ENCODE assay signal across 23 cellular contexts in genomic region chr14:72978856-72979255, GRCh38. TPM values are rescaled to one million over a fixed set of nuclear protein-coding genes. Genes with fewer than 3 reads are reported as not detected.
DNase-seq lines count a peak whose midpoint lies in the region; ATAC-seq, FAIRE-seq and TF ChIP-seq lines count a peak whose summit lies in the region.
"Had no signal": no experiment of that assay in that cellular context is flagged by ENCODE, and none has a peak within 500 bp of the region (broad histone marks: within the 10 kb centered on the region; RNA-seq: fewer than 3 reads in every experiment).

No MANE protein-coding gene starts in this region.

- no peak overlapping the region for H3K14ac ChIP-seq in H1 (ENCODE audit: insufficient read length)

- H3K4me3 ChIP-seq in GM23338 = no peak overlapping the region
- no peak overlapping the region for H3K4me3 ChIP-seq in adrenal gland
- no peak overlapping the region for H3K4me3 ChIP-seq in H1 (ENCODE audit: extremely low read depth in 1 of 4, insufficient read depth in 2 of 4, low read depth in 3 of 4, low read length in 4 of 4)
- no peak overlapping the region for H3K4me3 ChIP-seq in spleen
- H3K4me3 ChIP-seq in upper lobe of right lung = no peak overlapping the region
- H3K4me3 ChIP-seq: BLaER1, GM23248, HAP-1 had no signal

- H4K91ac ChIP-seq in H1 (replicated peaks; ENCODE audit: insufficient read length, low read length) = no peak overlapping the region

- POLR2A ChIA-PET in H1 (lab: Charles Lee; ENCODE audit: partially characterized antibody) = interaction anchor here (1.5 kb wide), 1 partner anchor 79 kb away, joined by 5 read pairs; the partner anchor contains the start of gene RBM25

- H2BK120ac ChIP-seq in H1 (replicated peaks; ENCODE audit: low read depth, low read length) = no peak overlapping the region

- H2BK20ac ChIP-seq in H1 (ENCODE audit: low read length) = no peak overlapping the region

- CTCF ChIA-PET in H1 (lab: Charles Lee; ENCODE audit: partially characterized antibody) = no interaction called here

- peak overlapping the region; percentile 24; the same call in 1 of the 2 replicates for H3K27ac Mint-ChIP-seq in GM23338
- H3K27ac Mint-ChIP-seq: B cell; CD4-positive, CD25-positive, alpha-beta regulatory T cell; CD8-positive, alpha-beta T cell; HFFc6 had no signal

- no peaks in the 10 kb centered on the region; the same call in 1 of the 2 replicates for H3K79me1 ChIP-seq in H1 (ENCODE audit: low read depth, low read length)

- peaks cover 29% of the 10 kb centered on the region for H3K4me1 Mint-ChIP-seq in GM23338
- H3K4me1 Mint-ChIP-seq: B cell had no signal

- no peak for TF ChIP-seq CTCF in GM23338 (conservative IDR thresholded peaks at IDR 0.05; ENCODE audit: low read depth in 2 of 2)
- TF ChIP-seq CTCF in adrenal gland (IDR thresholded peaks at IDR 0.05) = no peak
- no peak for TF ChIP-seq CTCF in H1 (IDR thresholded peaks at IDR 0.05; ENCODE audit: control extremely low read depth in 1 of 3, insufficient read depth in 1 of 3, low read depth in 1 of 3, low read length in 3 of 3)
- no peak for TF ChIP-seq CTCF in spleen (IDR thresholded peaks at IDR 0.05 in 8 of 11, conservative IDR thresholded peaks at IDR 0.05 in 3 of 11)
- TF ChIP-seq CTCF in upper lobe of right lung (IDR thresholded peaks at IDR 0.05) = no peak

- no peak overlapping the region; the same call in 1 of the 2 replicates for H2BK12ac ChIP-seq in H1 (ENCODE audit: low read depth, low read length)

- 0 out of 2 replicates have a peak overlapping the region, but pooled peaks have one; percentile 5 for H2BK15ac ChIP-seq in H1 (ENCODE audit: low read length)

- no peak for DNase-seq in GM23338 (ENCODE audit: low spot score)
- DNase-seq in adrenal gland = peak in 6 of 7 donors; percentile 57 to 72 (median 66)
- DNase-seq in H1 (ENCODE audit: low read depth in 1 of 2, low spot score in 2 of 2) = no peak
- DNase-seq in spleen = peak; percentile 31
- DNase-seq in upper lobe of right lung = no peak
- DNase-seq in NK-92 treated with Interleukin-12 subunit alpha and Interleukin-12 subunit beta, amount 100 ng/mL, for 24 hours (lab: John Stamatoyannopoulos, UW) = no peak
- DNase-seq in activated CD4-positive, CD25-positive, alpha-beta regulatory T cell (lab: John Stamatoyannopoulos, UW) = no peak
- DNase-seq: Caco-2; CD4-positive, CD25-positive, alpha-beta regulatory T cell; CD8-positive, alpha-beta T cell; DMS 273 treated with DMSO at 0.1 percent for 48 hours; DMS79 treated with DMSO at 0.1 percent for 48 hours; GM23248; HFFc6 had no signal

- H4K20me1 ChIP-seq in GM23338 (replicated peaks; ENCODE audit: insufficient read depth) (no peaks in the 10 kb centered on the region), H1 (replicated peaks in 1 of 2; ENCODE audit: control insufficient read depth in 1 of 2, insufficient read depth in 2 of 2, low read length in 2 of 2) (peaks cover 2% of the 10 kb centered on the region in 2 experiments)

- no peak for FAIRE-seq in H1 (lab: Jason Lieb, UNC)
- FAIRE-seq: A204.1, GM12892, H54 had no signal

- H3K18ac ChIP-seq in H1 (ENCODE audit: extremely low read depth, low read length) = no peak overlapping the region

- H3K9me3 ChIP-seq in adrenal gland (replicated peaks in 1 of 3) (no peaks in the 10 kb centered on the region), H1 (ENCODE audit: insufficient read depth in 2 of 2, low read depth in 1 of 2, low read length in 1 of 2) (no peaks in the 10 kb centered on the region), spleen (peaks cover 0 to 3% (median 0%) of the 10 kb centered on the region in 8 donors), upper lobe of right lung (no peaks in the 10 kb centered on the region)
- H3K9me3 ChIP-seq: BLaER1, Caco-2, HAP-1 had no signal

- no peak for ATAC-seq in GM23338
- no peak for ATAC-seq in upper lobe of right lung
- ATAC-seq in HG03571 (IDR thresholded peaks at IDR 0.05; ENCODE audit: unreplicated experiment) = no peak
- ATAC-seq: CD8-positive, alpha-beta T cell had no signal

- intact Hi-C loops in adrenal gland (cut with DNase I) = no loop called here
- intact Hi-C loops in spleen (cut with DNase I; ENCODE audit: low total_unique reads) = no loop called here
- intact Hi-C loops in upper lobe of right lung (cut with DNase I) = no loop called here

- TF ChIP-seq EP300 in H1 (IDR thresholded peaks at IDR 0.05; ENCODE audit: borderline replicate concordance in 1 of 2, low read depth in 2 of 2, low read length in 2 of 2) = no peak

- H3K27me3 ChIP-seq in GM23338 (ENCODE audit: insufficient read depth) (no peaks in the 10 kb centered on the region), adrenal gland (no peaks in the 10 kb centered on the region), H1 (replicated peaks in 1 of 4; ENCODE audit: control insufficient read depth in 3 of 4, extremely low read depth in 1 of 4, insufficient read depth in 3 of 4, low read length in 3 of 4) (no peaks in the 10 kb centered on the region), spleen (replicated peaks in 1 of 7) (no peaks in the 10 kb centered on the region), upper lobe of right lung (no peaks in the 10 kb centered on the region)
- H3K27me3 ChIP-seq: BLaER1 had no signal

- H3K4me3 Mint-ChIP-seq in GM23338 = no peak overlapping the region
- H3K4me3 Mint-ChIP-seq: B cell; CD4-positive, CD25-positive, alpha-beta regulatory T cell; CD8-positive, alpha-beta T cell; HFFc6 had no signal

- no peak overlapping the region for H3K23ac ChIP-seq in H1 (ENCODE audit: insufficient read length)

- H3K27me3 Mint-ChIP-seq in GM23338 (ENCODE audit: insufficient read depth, low read depth, poor library complexity) = no peaks in the 10 kb centered on the region
- H3K27me3 Mint-ChIP-seq: B cell; CD4-positive, CD25-positive, alpha-beta regulatory T cell had no signal

- H3K56ac ChIP-seq in H1 (replicated peaks; ENCODE audit: insufficient read length, low read depth, low read length) = no peak overlapping the region

- H3K4me1 ChIP-seq in GM23338 (ENCODE audit: insufficient read depth) (peaks cover 20% of the 10 kb centered on the region), adrenal gland (replicated peaks in 1 of 2) (peaks cover 4 to 7% of the 10 kb centered on the region in 2 donors), H1 (replicated peaks in 1 of 4; ENCODE audit: control insufficient read depth in 3 of 4, insufficient read depth in 4 of 4, low read length in 3 of 4) (peaks cover 2 to 11% (median 3%) of the 10 kb centered on the region in 4 experiments; a peak in 6 of 7 replicates), spleen (peaks cover 0 to 3% (median 0%) of the 10 kb centered on the region in 6 donors), upper lobe of right lung (no peaks in the 10 kb centered on the region)
- H3K4me1 ChIP-seq: BLaER1, Caco-2, HAP-1 had no signal

- no peak overlapping the region for H2AK5ac ChIP-seq in H1 (ENCODE audit: low read depth, low read length)

- no peak overlapping the region for H3K9ac ChIP-seq in H1 (replicated peaks in 1 of 4; ENCODE audit: extremely low read depth in 1 of 4, low read depth in 3 of 4, low read length in 3 of 4)
- H3K9ac ChIP-seq: BLaER1, GM23248 had no signal

- H3K9me2 ChIP-seq in GM23338 (ENCODE audit: insufficient read depth) = no peaks in the 10 kb centered on the region

- H3K27ac ChIP-seq in GM23338 (ENCODE audit: low read depth) (0 out of 2 replicates have a peak overlapping the region, but pooled peaks have one; percentile 45), adrenal gland (peak overlapping the region in 2 of 5 donors; percentile 30 to 59), H1 (ENCODE audit: low read depth, low read length) (no peak overlapping the region), spleen (no peak overlapping the region), upper lobe of right lung (no peak overlapping the region)
- H3K27ac ChIP-seq: 22Rv1, BLaER1, C4-2B, GM23248 had no signal

- no peak overlapping the region for H2AFZ ChIP-seq in GM23338
- H2AFZ ChIP-seq in H1 (ENCODE audit: low read length) = no peak overlapping the region
- H2AFZ ChIP-seq: GM23248 had no signal

- WGBS in adrenal gland, 4 donors = 38 to 63% (median 49%) methylated on average over 8 to 9 of the region's 9 CpGs
- WGBS in H1 (ENCODE audit: extremely low coverage in 1 of 2, insufficient coverage in 1 of 2, insufficient read length in 1 of 2, insufficient replicate concordance in 2 of 2, low coverage in 1 of 2, low lambda C conversion rate in 2 of 2, missing lambda C conversion rate in 1 of 2), 2 experiments = 94% methylated on average over 9 of the region's 9 CpGs; no CpG with 5 or more reads in 1 of the 2 experiments
- 69 to 97% (median 79%) methylated on average over 9 of the region's 9 CpGs for WGBS in spleen, 5 donors

- H3K23me2 ChIP-seq in H1 (ENCODE audit: low read depth, low read length) = no peaks in the 10 kb centered on the region

- no peak overlapping the region for H4K8ac ChIP-seq in H1 (ENCODE audit: extremely low read depth, insufficient read depth, low read length)

- no peaks in the 10 kb centered on the region for H3K9me3 Mint-ChIP-seq in GM23338
- H3K9me3 Mint-ChIP-seq: CD8-positive, alpha-beta T cell; HFFc6 had no signal

- H3K36me3 Mint-ChIP-seq in GM23338 (ENCODE audit: low read depth) = peaks cover 17% of the 10 kb centered on the region; the same call in 2 of the 3 replicates

- no peak overlapping the region for H4K5ac ChIP-seq in H1 (ENCODE audit: insufficient read length, low read depth, low read length)

- H2BK5ac ChIP-seq in H1 (ENCODE audit: low read depth, low read length) = no peak overlapping the region

- TF ChIP-seq POLR2A in adrenal gland (IDR thresholded peaks at IDR 0.05) (no peak), H1 (IDR thresholded peaks at IDR 0.05; ENCODE audit: control extremely low read depth in 1 of 2, low read depth in 2 of 2, low read length in 2 of 2) (no peak), spleen (IDR thresholded peaks at IDR 0.05) (no peak)

- TF ChIP-seq RAD21 in H1 (IDR thresholded peaks at IDR 0.05 in 1 of 2, conservative IDR thresholded peaks at IDR 0.05 in 1 of 2; ENCODE audit: low read depth in 2 of 2, low read length in 2 of 2) = no peak

- no peak overlapping the region for H3K4ac ChIP-seq in H1 (replicated peaks; ENCODE audit: insufficient read length, low read depth, low read length)

- 0 out of 2 replicates have a peak, but pooled peaks cover 3% of the 10 kb centered on the region for H3F3A ChIP-seq in GM23338 (replicated peaks; ENCODE audit: low read depth)

- H3K79me2 ChIP-seq in GM23338 (replicated peaks; ENCODE audit: insufficient read depth) (no peaks in the 10 kb centered on the region), H1 (ENCODE audit: control insufficient read depth in 1 of 2, insufficient read depth in 2 of 2, low read length in 2 of 2) (no peaks in the 10 kb centered on the region)

- H3K36me3 ChIP-seq in GM23338 (ENCODE audit: insufficient read depth) (no peaks in the 10 kb centered on the region), adrenal gland (replicated peaks in 1 of 2) (peaks cover 0 to 65% of the 10 kb centered on the region in 2 donors), H1 (ENCODE audit: control insufficient read depth in 2 of 4, insufficient read depth in 4 of 4, low read length in 3 of 4) (peaks cover 2 to 22% (median 5%) of the 10 kb centered on the region in 4 experiments; a peak in 4 of 8 replicates), spleen (peaks cover 0 to 97% (median 67%) of the 10 kb centered on the region in 6 donors), upper lobe of right lung (peaks cover 89% of the 10 kb centered on the region)

- H3K4me2 ChIP-seq in GM23338 (no peak overlapping the region), H1 (ENCODE audit: insufficient read depth in 1 of 2, low read depth in 2 of 2, low read length in 2 of 2) (no peak overlapping the region)
- H3K4me2 ChIP-seq: BLaER1 had no signal

RNA-seq across cellular contexts. Expression of gene ZFYVE1, which starts 48.0 kb away (rescaled TPM):
- total RNA-seq in GM23338 (2014; rRNA removed; shearing (Covaris generic)) = 10.2 and 12.5 TPM in 2 replicates
- polyA plus RNA-seq in GM23338 (2016; fragmentation: Nextera tagmentation; extraction: Ambion mirVana) = 3.2 and 3.7 TPM in 2 replicates
- total RNA-seq in adrenal gland = 10 to 100 TPM; 18.8 to 41.3 (median 33.3) TPM
- polyA plus RNA-seq in adrenal gland = 10 to 100 TPM in 1 of 3 donors, 1 to 10 TPM in 2; 8.2 to 21.6 (median 9.4) TPM
- total RNA-seq in H1 (2021; fragmentation: NEBNext Ultra II Directional; extraction: Animal tissue kit (Norgen Biotek cat#: 25700)) = 12.5 and 13.9 TPM in 2 replicates
- 9.8 and 12.7 TPM in 2 replicates for polyA plus RNA-seq in H1 (2011; rRNA removed)
- 11.9 TPM for polyA plus RNA-seq in H1 (2011; cell fraction: cytosol; rRNA removed)
- 21.1 TPM for polyA plus RNA-seq in H1 (2011; cell fraction: nucleus; rRNA removed)
- polyA plus RNA-seq in H1 (2012, experiment 1 of 2) = 6.5 to 13.6 TPM (median 12.0 TPM) in 4 replicates
- 8.5 TPM for polyA plus RNA-seq in H1 (2012, experiment 2 of 2)
- 4.9 TPM for polyA plus RNA-seq in H1 (2013, experiment 1 of 2)
- polyA plus RNA-seq in H1 (2013, experiment 2 of 2) = 4.4 TPM
- 25.2 and 29.7 TPM in 2 replicates for polyA minus RNA-seq in H1 (2011; rRNA and poly(A)+ RNA removed)
- 11.5 TPM for polyA minus RNA-seq in H1 (2011; cell fraction: cytosol; rRNA and poly(A)+ RNA removed)
- polyA minus RNA-seq in H1 (2011; cell fraction: nucleus; rRNA and poly(A)+ RNA removed) = 16.3 TPM
- total RNA-seq in spleen = 10 to 100 TPM; 17.9 to 23.3 (median 20.4) TPM
- polyA plus RNA-seq in spleen = 1 to 10 TPM; 2.8 to 5.5 (median 3.1) TPM
- 21.6 TPM for total RNA-seq in upper lobe of right lung

RNA-seq across cellular contexts. Expression of gene DCAF4, which starts 52.6 kb away (rescaled TPM):
- total RNA-seq in GM23338 (2014; rRNA removed; shearing (Covaris generic)) = 30.3 and 39.3 TPM in 2 replicates
- polyA plus RNA-seq in GM23338 (2016; fragmentation: Nextera tagmentation; extraction: Ambion mirVana) (17.5 and 18.4 TPM in 2 replicates), adrenal gland (10 to 100 TPM in 2 of 3 donors, 1 to 10 TPM in 1; 7.6 to 16.1 (median 10.3) TPM), H1 (2011; rRNA removed) (17.0 and 26.3 TPM in 2 replicates), spleen (10 to 100 TPM in 1 of 3 donors, 1 to 10 TPM in 2; 7.7 to 10.6 (median 7.8) TPM)
- total RNA-seq in adrenal gland (10 to 100 TPM; 12.4 to 19.3 (median 16.0) TPM), spleen (10 to 100 TPM; 10.3 to 25.0 (median 14.1) TPM), upper lobe of right lung (21.1 TPM)
- 16.8 and 21.1 TPM in 2 replicates for total RNA-seq in H1 (2021; fragmentation: NEBNext Ultra II Directional; extraction: Animal tissue kit (Norgen Biotek cat#: 25700))
- 28.3 TPM for polyA plus RNA-seq in H1 (2011; cell fraction: cytosol; rRNA removed)
- polyA plus RNA-seq in H1 (2011; cell fraction: nucleus; rRNA removed) = 35.9 TPM
- polyA plus RNA-seq in H1 (2012, experiment 1 of 2) = 13.7 to 17.0 TPM (median 14.8 TPM) in 4 replicates
- polyA plus RNA-seq in H1 (2012, experiment 2 of 2) = 7.8 TPM
- polyA plus RNA-seq in H1 (2013, experiment 1 of 2) = 22.5 TPM
- polyA plus RNA-seq in H1 (2013, experiment 2 of 2) = 22.9 TPM
- 24.8 and 27.4 TPM in 2 replicates for polyA minus RNA-seq in H1 (2011; rRNA and poly(A)+ RNA removed)
- polyA minus RNA-seq in H1 (2011; cell fraction: cytosol; rRNA and poly(A)+ RNA removed) = 7.8 TPM
- polyA minus RNA-seq in H1 (2011; cell fraction: nucleus; rRNA and poly(A)+ RNA removed) = 26.9 TPM

Comparison
In these comparisons a context has a peak if more than half of its experiments do, and no peak if none do; other contexts are left out.
1. DNase-seq: peak in adrenal gland (6 of 7) and spleen (single experiment); none in GM23338 (single experiment), H1 (0 of 2), upper lobe of right lung (single experiment), NK-92 treated with Interleukin-12 subunit alpha and Interleukin-12 subunit beta, amount 100 ng/mL, for 24 hours (single experiment) and activated CD4-positive, CD25-positive, alpha-beta regulatory T cell (0 of 4).